In genomic region chr16:15899538-15900100, GRCh38 we compare ENCODE assay signal across 8 cellular contexts.
DNase-seq lines count a peak whose midpoint lies in the region; ATAC-seq and TF ChIP-seq lines count a peak whose summit lies in the region.

No MANE protein-coding gene starts in this region.

- peak; percentile 86 for DNase-seq in EL
- DNase-seq in NOMO-1 treated with DMSO at 0.1 percent for 48 hours (lab: John Stamatoyannopoulos, UW; ENCODE audit: unreplicated experiment) = peak; percentile 71
- peak; percentile 44 to 77 for DNase-seq in cardiac fibroblast (ENCODE audit: low read depth in 2 of 2)
- DNase-seq in stimulated activated CD4-positive, alpha-beta T cell treated with anti-CD3 and anti-CD28 coated beads, Interleukin-15, amount 100 ng/mL, for 48 hours (ENCODE audit: low read depth in 2 of 2) = peak; percentile 25 to 42
- no peak for DNase-seq in NCI-H2081 treated with DMSO at 0.1 percent for 48 hours (lab: John Stamatoyannopoulos, UW)
- no peak for DNase-seq in amygdala (lab: John Stamatoyannopoulos, UW)

- TF ChIP-seq CTCF in cardiac fibroblast (IDR thresholded peaks at IDR 0.05; ENCODE audit: low read depth, low read length) = no peak

- H3K4me3 ChIP-seq in cardiac fibroblast (replicated peaks in 1 of 2; ENCODE audit: low read depth in 2 of 2, low read length in 2 of 2) = no peak overlapping the region

- ATAC-seq in GM21723 (IDR thresholded peaks at IDR 0.05; ENCODE audit: unreplicated experiment) = peak; percentile 74
- no peak for ATAC-seq in HG02623 (IDR thresholded peaks at IDR 0.05; ENCODE audit: unreplicated experiment)

Comparison
In these comparisons a context has a peak if more than half of its experiments do, and no peak if none do; other contexts are left out.
1. DNase-seq: peak in EL (single experiment), NOMO-1 treated with DMSO at 0.1 percent for 48 hours (single experiment), cardiac fibroblast (2 of 2) and stimulated activated CD4-positive, alpha-beta T cell treated with anti-CD3 and anti-CD28 coated beads, Interleukin-15, amount 100 ng/mL, for 48 hours (2 of 2); none in NCI-H2081 treated with DMSO at 0.1 percent for 48 hours (single experiment) and amygdala (0 of 56).